Comparison of ENCODE assay signal across 9 cellular contexts in the genomic region with DNA sequence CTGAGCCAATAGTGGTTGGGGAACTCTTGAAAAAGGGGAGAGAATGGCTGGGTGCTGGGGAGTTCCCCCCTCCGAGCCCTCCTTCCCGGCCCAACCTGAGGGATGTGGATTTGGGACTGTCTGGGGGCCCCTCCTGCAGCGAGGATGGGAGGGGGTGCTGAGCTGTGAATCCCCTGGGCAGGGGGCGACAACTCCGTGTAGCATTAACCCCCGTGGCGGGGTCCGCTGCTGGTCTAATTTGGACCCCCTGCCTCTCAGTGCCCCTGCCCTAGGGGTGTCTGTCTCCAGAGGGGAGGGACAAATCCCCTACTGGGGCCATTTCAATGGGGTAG. TPM values are rescaled to one million over a fixed set of nuclear protein-coding genes. Genes with fewer than 3 reads are reported as not detected.
DNase-seq lines count a peak whose midpoint lies in the region; ATAC-seq, FAIRE-seq and TF ChIP-seq lines count a peak whose summit lies in the region.
"Had no signal": no experiment of that assay in that cellular context is flagged by ENCODE, and none has a peak within 500 bp of the region (broad histone marks: within the 10 kb centered on the region; RNA-seq: fewer than 3 reads in every experiment).

No MANE protein-coding gene starts in this region.

- no peaks in the 10 kb centered on the region for H3K9me2 ChIP-seq in PC-9 (ENCODE audit: insufficient read depth)

- H3K9ac ChIP-seq in skeletal muscle tissue (ENCODE audit: low read depth in 1 of 3, low read length in 3 of 3): no peak overlapping the region

- H3K9me3 ChIP-seq in PC-9 (ENCODE audit: insufficient read depth, low read depth): no peaks in the 10 kb centered on the region
- H3K9me3 ChIP-seq in esophagus (ENCODE audit: control insufficient read depth in 2 of 2, insufficient read depth in 1 of 2, low read depth in 1 of 2, low read length in 1 of 2): no peaks in the 10 kb centered on the region
- H3K9me3 ChIP-seq in skeletal muscle tissue (ENCODE audit: control insufficient read depth in 3 of 3, low read length in 3 of 3): no peaks in the 10 kb centered on the region

- H3K36me3 ChIP-seq in PC-9 (ENCODE audit: low read depth): peaks cover 3% of the 10 kb centered on the region; the same call in 1 of the 2 replicates
- H3K36me3 ChIP-seq in esophagus (ENCODE audit: control insufficient read depth in 2 of 2, insufficient read depth in 2 of 2, low read length in 1 of 2): peaks cover 16 to 34% of the 10 kb centered on the region in 2 donors
- H3K36me3 ChIP-seq in skeletal muscle tissue (ENCODE audit: control insufficient read depth in 3 of 3, insufficient read depth in 3 of 3, low read length in 3 of 3): peaks cover 26 to 34% (median 32%) of the 10 kb centered on the region in 3 donors

- ATAC-seq in GM18868 (IDR thresholded peaks at IDR 0.05; ENCODE audit: unreplicated experiment): no peak

- H3F3A ChIP-seq in PC-9 (ENCODE audit: insufficient read depth, low read depth): peaks cover 62% of the 10 kb centered on the region

- TF ChIP-seq CTCF in PC-9 (conservative IDR thresholded peaks at IDR 0.05): no peak

- CTCF ChIA-PET in PC-9 (lab: Charles Lee): interaction anchor here (0.7 kb wide), 1 partner anchor 42 kb away, joined by 3 read pairs; no protein-coding TSS in a partner anchor

- H3K4me3 ChIP-seq in PC-9: no peak overlapping the region
- no peak overlapping the region for H3K4me3 ChIP-seq in esophagus (ENCODE audit: low read depth in 1 of 2, low read length in 2 of 2)
- no peak overlapping the region for H3K4me3 ChIP-seq in skeletal muscle tissue (ENCODE audit: low read length in 3 of 3)

- H3K79me2 ChIP-seq in PC-9 (ENCODE audit: low read depth): peaks cover 48% of the 10 kb centered on the region

- H2AFZ ChIP-seq in PC-9: no peak overlapping the region

- 56 to 66% methylated on average over 8 of the region's 8 CpGs for WGBS in esophagus, 2 donors

- DNase-seq in ELF-1 (ENCODE audit: low read depth, low spot score) (peak; percentile 14), PC-9 (no peak), COLO829 (ENCODE audit: low spot score) (no peak), frontal cortex (ENCODE audit: low spot score in 2 of 2) (no peak)
- DNase-seq in stimulated activated CD4-positive, alpha-beta T cell treated with anti-CD3 and anti-CD28 coated beads, Interleukin-4, amount 100 ng/mL, for 4 hours: no peak
- DNase-seq: retina had no signal

- H3K27me3 ChIP-seq in PC-9 (ENCODE audit: insufficient read depth, low read depth) (no peaks in the 10 kb centered on the region), esophagus (ENCODE audit: control insufficient read depth in 1 of 2, insufficient read depth in 2 of 2, low read length in 2 of 2) (no peaks in the 10 kb centered on the region), skeletal muscle tissue (ENCODE audit: control insufficient read depth in 3 of 3, insufficient read depth in 3 of 3, low read length in 3 of 3) (no peaks in the 10 kb centered on the region)

- peak overlapping the region; percentile 74 for H3K4me2 ChIP-seq in PC-9

- BruUV-seq in PC-9 (replicated peaks; lab: Mats Ljungman, UMichigan): TSS peak; percentile 2

- peak overlapping the region; percentile 92 for H3K27ac ChIP-seq in PC-9
- peak overlapping the region; percentile 72 to 94 for H3K27ac ChIP-seq in esophagus (ENCODE audit: low read depth in 2 of 2, low read length in 1 of 2)
- H3K27ac ChIP-seq in skeletal muscle tissue (ENCODE audit: low read depth, low read length): peak overlapping the region; percentile 89

- POLR2A ChIA-PET in PC-9 (lab: Charles Lee; ENCODE audit: unreplicated experiment): no interaction called here

- peaks cover 14% of the 10 kb centered on the region; the same call in 1 of the 2 replicates for H4K20me1 ChIP-seq in PC-9 (ENCODE audit: insufficient read depth)

- FAIRE-seq in frontal cortex (lab: Jason Lieb, UNC): no peak

- H3K4me1 ChIP-seq in PC-9 (replicated peaks; ENCODE audit: insufficient read depth): peaks cover 53% of the 10 kb centered on the region
- H3K4me1 ChIP-seq in esophagus (ENCODE audit: control insufficient read depth in 2 of 2, insufficient read depth in 2 of 2, low read length in 1 of 2): peaks cover 19 to 52% of the 10 kb centered on the region in 2 donors
- H3K4me1 ChIP-seq in skeletal muscle tissue (ENCODE audit: control insufficient read depth in 3 of 3, insufficient read depth in 3 of 3, low read length in 3 of 3): peaks cover 63 to 75% (median 71%) of the 10 kb centered on the region in 3 donors

- intact Hi-C loops in PC-9 (cut with micrococcal nuclease; ENCODE audit: unreplicated experiment): no loop called here

RNA-seq across cellular contexts. Expression of a gene that starts 9.7 kb away (rescaled TPM):
- total RNA-seq in PC-9 (2021) (61.4 and 92.0 TPM in 2 replicates), skeletal muscle tissue (5.2 TPM), frontal cortex (14.3 TPM)
- polyA plus RNA-seq in esophagus: 10 to 100 TPM; 36.4 to 38.7 TPM

RNA-seq across cellular contexts. Expression of a gene that starts 11.0 kb away (rescaled TPM):
- 86.9 and 143 TPM in 2 replicates for total RNA-seq in PC-9 (2021)
- polyA plus RNA-seq in esophagus: 100 to 1,000 TPM; 231 to 265 TPM
- total RNA-seq in skeletal muscle tissue: 413 TPM
- 573 TPM for total RNA-seq in frontal cortex

RNA-seq across cellular contexts. Expression of a gene that starts 16.6 kb away (rescaled TPM):
- total RNA-seq in PC-9 (2021): 157 and 214 TPM in 2 replicates
- polyA plus RNA-seq in esophagus: 100 to 1,000 TPM; 234 to 289 TPM
- 24.5 TPM for total RNA-seq in skeletal muscle tissue
- 11.0 TPM for total RNA-seq in frontal cortex

RNA-seq across cellular contexts. Expression of a gene that starts 17.2 kb away (rescaled TPM):
- total RNA-seq in PC-9 (2021) (51.8 and 64.2 TPM in 2 replicates), skeletal muscle tissue (9.4 TPM), frontal cortex (8.6 TPM)
- 10 to 100 TPM; 45.8 to 46.7 TPM for polyA plus RNA-seq in esophagus

RNA-seq across cellular contexts. Expression of a gene that starts 20.3 kb away (rescaled TPM):
- 1.8 and 1.9 TPM in 2 replicates for total RNA-seq in PC-9 (2021)
- polyA plus RNA-seq in esophagus: 1 to 10 TPM in 1 of 2 donors, under 1 TPM in 1; 0.95 to 1.3 TPM
- not detected for total RNA-seq in skeletal muscle tissue
- 5.3 TPM for total RNA-seq in frontal cortex
